Comparison of ENCODE assay signal across 31 cellular contexts in the genomic region with DNA sequence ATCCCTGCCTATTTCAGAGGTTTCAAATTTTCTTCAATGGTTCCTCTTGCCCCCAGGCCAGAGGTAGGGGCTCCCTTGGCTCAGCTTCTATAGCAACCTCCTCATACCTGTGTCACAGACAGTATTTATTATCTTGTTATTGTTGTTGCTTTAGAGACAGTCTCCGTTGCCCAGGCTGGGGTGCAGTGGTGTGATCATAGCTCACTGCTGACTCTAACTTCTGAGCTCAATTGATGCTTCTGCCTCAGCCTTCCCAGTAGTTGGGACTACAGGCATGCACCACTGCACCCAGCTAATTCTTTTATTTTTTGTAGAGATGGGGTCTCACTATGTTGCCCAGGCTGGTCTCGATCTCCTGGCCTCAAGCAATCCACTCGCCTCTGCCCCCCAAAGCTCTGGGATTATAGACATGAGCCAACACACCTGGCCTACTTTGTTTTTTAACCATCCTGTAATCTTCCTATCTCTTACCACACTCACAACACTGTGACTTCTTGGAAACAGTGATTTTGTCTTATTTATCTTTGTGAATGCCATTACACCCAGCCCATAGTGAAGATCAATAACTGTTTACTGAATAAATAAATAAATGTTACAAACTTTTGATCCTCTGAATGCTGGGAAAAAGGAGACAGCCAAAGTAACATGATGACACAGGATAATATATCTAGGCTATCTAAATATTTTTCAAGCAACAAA.
DNase-seq lines count a peak whose midpoint lies in the region; ATAC-seq, FAIRE-seq and TF ChIP-seq lines count a peak whose summit lies in the region.
"Had no signal": no experiment of that assay in that cellular context is flagged by ENCODE, and none has a peak within 500 bp of the region (broad histone marks: within the 10 kb centered on the region; RNA-seq: fewer than 3 reads in every experiment).

No MANE protein-coding gene starts in this region.

- H3K27me3 ChIP-seq in HAP-1 (ENCODE audit: low read depth) = no peaks in the 10 kb centered on the region
- H3K27me3 ChIP-seq in pancreas = no peaks in the 10 kb centered on the region
- H3K27me3 ChIP-seq: BE2C, uterus had no signal

- H3K4me3 Mint-ChIP-seq in stimulated activated naive CD8-positive, alpha-beta T cell treated with anti-CD3 and anti-CD28 coated beads, Interleukin-15, Interleukin-2, amounts not matched to agents 100 ng/mL and 50 ng/mL, for 24 hours = no peak overlapping the region
- no peak overlapping the region for H3K4me3 Mint-ChIP-seq in activated CD8-positive, alpha-beta T cell treated with anti-CD3 and anti-CD28 coated beads, Interleukin-2, amount 10 ng/mL, durations not matched to agents 7 days and 5 days
- H3K4me3 Mint-ChIP-seq: naive B cell had no signal

- intact Hi-C loops in pancreas (cut with DNase I) = no loop called here

- 95 to 97% methylated on average over 3 of the region's 3 CpGs for WGBS in pancreas, 2 donors

- FAIRE-seq in pancreas (lab: Jason Lieb, UNC) = no peak
- FAIRE-seq: GM18507, islet of Langerhans had no signal

- no peak overlapping the region for H3K4me3 ChIP-seq in HAP-1
- no peak overlapping the region for H3K4me3 ChIP-seq in pancreas
- H3K4me3 ChIP-seq: PC-9, uterus had no signal

- H3K4me1 ChIP-seq in HAP-1 (no peaks in the 10 kb centered on the region; the same call in 1 of the 2 replicates), pancreas (peaks cover 0 to 16% (median 0%) of the 10 kb centered on the region in 3 donors)
- H3K4me1 ChIP-seq: uterus had no signal

- POLR2A ChIA-PET in activated CD8-positive, alpha-beta T cell treated with anti-CD3 and anti-CD28 coated beads, Interleukin-2, amount 10 ng/mL, durations not matched to agents 7 days and 5 days (lab: Charles Lee) = interaction anchor here (0.5 to 3.0 kb wide), 5 partner anchors 8 to 95 kb away, joined by 3 to 21 read pairs (median 9); a partner anchor contains a TSS

- H3K27ac ChIP-seq in pancreas = peak overlapping the region in 1 of 4 donors; percentile 48
- H3K27ac ChIP-seq: uterus had no signal

- H3K9me3 ChIP-seq in HAP-1 = no peaks in the 10 kb centered on the region
- H3K9me3 ChIP-seq in pancreas = no peaks in the 10 kb centered on the region
- H3K9me3 ChIP-seq: thoracic aorta, uterus had no signal

- no peak for TF ChIP-seq CTCF in pancreas (IDR thresholded peaks at IDR 0.05)

- peak overlapping the region; percentile 91 for H3K27ac Mint-ChIP-seq in stimulated activated naive CD8-positive, alpha-beta T cell treated with anti-CD3 and anti-CD28 coated beads, Interleukin-15, Interleukin-2, amounts not matched to agents 100 ng/mL and 50 ng/mL, for 24 hours
- H3K27ac Mint-ChIP-seq in activated CD8-positive, alpha-beta T cell treated with anti-CD3 and anti-CD28 coated beads, Interleukin-2, amount 10 ng/mL, durations not matched to agents 7 days and 5 days = peak overlapping the region; percentile 60
- H3K27ac Mint-ChIP-seq: naive B cell had no signal

- H3K36me3 Mint-ChIP-seq in stimulated activated naive CD8-positive, alpha-beta T cell treated with anti-CD3 and anti-CD28 coated beads, Interleukin-15, Interleukin-2, amounts not matched to agents 100 ng/mL and 50 ng/mL, for 24 hours (ENCODE audit: low read depth) = peaks cover 5% of the 10 kb centered on the region
- peaks cover 3% of the 10 kb centered on the region for H3K36me3 Mint-ChIP-seq in activated CD8-positive, alpha-beta T cell treated with anti-CD3 and anti-CD28 coated beads, Interleukin-2, amount 10 ng/mL, durations not matched to agents 7 days and 5 days (ENCODE audit: low read depth)
- H3K36me3 Mint-ChIP-seq: CD8-positive, alpha-beta memory T cell had no signal

- no peaks in the 10 kb centered on the region for H3K36me3 ChIP-seq in HAP-1 (replicated peaks)
- no peaks in the 10 kb centered on the region for H3K36me3 ChIP-seq in pancreas
- H3K36me3 ChIP-seq: BE2C, thoracic aorta, uterus had no signal

- H3K4me1 Mint-ChIP-seq in stimulated activated naive CD8-positive, alpha-beta T cell treated with anti-CD3 and anti-CD28 coated beads, Interleukin-15, Interleukin-2, amounts not matched to agents 100 ng/mL and 50 ng/mL, for 24 hours (ENCODE audit: low read depth) = peaks cover 3% of the 10 kb centered on the region
- H3K4me1 Mint-ChIP-seq in activated CD8-positive, alpha-beta T cell treated with anti-CD3 and anti-CD28 coated beads, Interleukin-2, amount 10 ng/mL, durations not matched to agents 7 days and 5 days (ENCODE audit: low read depth) = peaks cover 24% of the 10 kb centered on the region
- H3K4me1 Mint-ChIP-seq: naive B cell had no signal

- CTCF ChIA-PET in activated CD8-positive, alpha-beta T cell treated with anti-CD3 and anti-CD28 coated beads, Interleukin-2, amount 10 ng/mL, durations not matched to agents 7 days and 5 days (lab: Charles Lee) = interaction anchor here (1.3 to 2.2 kb wide), 5 partner anchors 8 to 95 kb away, joined by 3 to 13 read pairs (median 6); a partner anchor contains a TSS

- in situ Hi-C loops in HAP-1 (cut with MboI; ENCODE audit: low sequenced_read_pairs) = no loop called here

- ATAC-seq in stimulated activated naive CD8-positive, alpha-beta T cell treated with anti-CD3 and anti-CD28 coated beads, Interleukin-15, Interleukin-2, amounts not matched to agents 100 U/mL and 50 U/mL, for 24 hours = no peak
- peak; percentile 32 for ATAC-seq in activated CD8-positive, alpha-beta T cell treated with anti-CD3 and anti-CD28 coated beads, Interleukin-2, amount 10 ng/mL, durations not matched to agents 7 days and 5 days
- ATAC-seq in left lobe of liver = peak; percentile 80
- no peak for ATAC-seq in HG03196 (IDR thresholded peaks at IDR 0.05; ENCODE audit: unreplicated experiment)
- ATAC-seq in pancreas = no peak

- peaks cover 10% of the 10 kb centered on the region for H3K27me3 Mint-ChIP-seq in stimulated activated naive CD8-positive, alpha-beta T cell treated with anti-CD3 and anti-CD28 coated beads, Interleukin-15, Interleukin-2, amounts not matched to agents 100 ng/mL and 50 ng/mL, for 24 hours
- H3K27me3 Mint-ChIP-seq in activated CD8-positive, alpha-beta T cell treated with anti-CD3 and anti-CD28 coated beads, Interleukin-2, amount 10 ng/mL, durations not matched to agents 7 days and 5 days (ENCODE audit: low read depth) = peaks cover 3% of the 10 kb centered on the region

- H3K9me3 Mint-ChIP-seq in stimulated activated naive CD8-positive, alpha-beta T cell treated with anti-CD3 and anti-CD28 coated beads, Interleukin-15, Interleukin-2, amounts not matched to agents 100 ng/mL and 50 ng/mL, for 24 hours = peaks cover 3% of the 10 kb centered on the region
- no peaks in the 10 kb centered on the region for H3K9me3 Mint-ChIP-seq in activated CD8-positive, alpha-beta T cell treated with anti-CD3 and anti-CD28 coated beads, Interleukin-2, amount 10 ng/mL, durations not matched to agents 7 days and 5 days (ENCODE audit: insufficient read depth)
- H3K9me3 Mint-ChIP-seq: CD8-positive, alpha-beta memory T cell had no signal

- DNase-seq in stimulated activated naive CD8-positive, alpha-beta T cell treated with anti-CD3 and anti-CD28 coated beads, Interleukin-15, Interleukin-2, amounts not matched to agents 100 U/mL and 50 U/mL, for 24 hours = no peak
- DNase-seq in activated CD8-positive, alpha-beta T cell treated with anti-CD3 and anti-CD28 coated beads, Interleukin-2, amount 10 ng/mL, durations not matched to agents 7 days and 5 days = no peak
- DNase-seq in left lobe of liver (ENCODE audit: low spot score) (no peak), HAP-1 (ENCODE audit: low spot score in 2 of 2) (no peak), pancreas (no peak)
- DNase-seq: activated CD4-positive, alpha-beta T cell treated with anti-CD3 and anti-CD28 coated beads for 4 hours; activated effector memory CD4-positive, alpha-beta T cell treated with Interleukin-2 at 50 U/mL for 16 hours; BE2C; CD8-positive, alpha-beta memory T cell; central memory CD4-positive, alpha-beta T cell; cortex of kidney; effector memory CD4-positive, alpha-beta T cell; H7; left ventricle myocardium superior; midbrain; naive B cell; NCI-H146; NCI-H2107; NCI-H345; NCI-H69; PC-9; right cardiac atrium; Right ventricle myocardium superior; stimulated activated CD4-positive, alpha-beta T cell treated with anti-CD3 and anti-CD28 coated beads, Interleukin-1b, Interleukin-23, amount 100 ng/mL, for 48 hours; stimulated activated naive CD4-positive, alpha-beta T cell treated with Interleukin-2 at 50 U/mL for 16 hours; uterus had no signal

Comparison
In these comparisons a context has a peak if more than half of its experiments do, and no peak if none do; other contexts are left out.
1. ATAC-seq: peak in activated CD8-positive, alpha-beta T cell treated with anti-CD3 and anti-CD28 coated beads, Interleukin-2, amount 10 ng/mL, durations not matched to agents 7 days and 5 days (single experiment) and left lobe of liver (single experiment); none in stimulated activated naive CD8-positive, alpha-beta T cell treated with anti-CD3 and anti-CD28 coated beads, Interleukin-15, Interleukin-2, amounts not matched to agents 100 U/mL and 50 U/mL, for 24 hours (single experiment), HG03196 (single experiment) and pancreas (0 of 4).